13 cellular contexts compared by ENCODE assay signal in the genomic region with DNA sequence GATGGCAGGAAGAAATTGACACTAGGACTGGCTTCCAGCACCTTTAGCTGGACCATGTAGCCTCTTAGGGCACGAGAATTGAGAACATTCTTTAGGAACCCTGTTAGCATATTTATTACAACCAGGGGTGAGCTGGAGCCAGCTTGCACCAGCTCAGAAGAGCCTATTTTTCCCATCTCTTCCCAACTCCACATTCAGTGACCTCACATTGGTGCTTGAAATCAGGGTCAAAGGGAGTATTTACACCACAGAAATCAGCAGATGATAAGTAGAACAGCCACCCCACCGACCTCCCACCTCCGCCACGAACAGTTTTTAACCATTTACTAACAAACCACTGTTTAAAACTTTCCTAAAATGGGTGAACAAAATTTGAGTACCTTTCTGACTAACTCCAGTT.
DNase-seq lines count a peak whose midpoint lies in the region; ATAC-seq and TF ChIP-seq lines count a peak whose summit lies in the region.
"Had no signal": no experiment of that assay in that cellular context is flagged by ENCODE, and none has a peak within 500 bp of the region (broad histone marks: within the 10 kb centered on the region; RNA-seq: fewer than 3 reads in every experiment).

No MANE protein-coding gene starts in this region.

- H3K36me3 ChIP-seq in muscle layer of duodenum (ENCODE audit: control insufficient read depth in 1 of 2, insufficient read depth in 2 of 2, low read length in 2 of 2) (no peaks in the 10 kb centered on the region), thyroid gland (no peaks in the 10 kb centered on the region)

- H3K4me3 ChIP-seq in muscle layer of duodenum (ENCODE audit: low read depth in 1 of 2, low read length in 2 of 2) (no peak overlapping the region), thyroid gland (replicated peaks in 1 of 3) (no peak overlapping the region)

- no peak for TF ChIP-seq CTCF in thyroid gland (IDR thresholded peaks at IDR 0.05)

- H3K9me3 ChIP-seq in muscle layer of duodenum (ENCODE audit: control insufficient read depth in 1 of 2, low read length in 2 of 2), result no peaks in the 10 kb centered on the region
- H3K9me3 ChIP-seq in thyroid gland, result no peaks in the 10 kb centered on the region

- peaks cover 4 to 32% of the 10 kb centered on the region in 2 donors for H3K4me1 ChIP-seq in muscle layer of duodenum (ENCODE audit: control insufficient read depth in 1 of 2, insufficient read depth in 2 of 2, low read length in 2 of 2)
- peaks cover 11 to 43% of the 10 kb centered on the region in 2 donors for H3K4me1 ChIP-seq in thyroid gland

- peak; percentile 11 for ATAC-seq in GM21515 (IDR thresholded peaks at IDR 0.05; ENCODE audit: unreplicated experiment)
- ATAC-seq: activated naive CD8-positive, alpha-beta T cell treated with anti-CD3 and anti-CD28 coated beads, Interleukin-2, amount 50 U/mL, for 24 hours; T-cell had no signal

- 65 to 71% methylated on average over 4 of the region's 4 CpGs for WGBS in thyroid gland, 2 donors

- no peaks in the 10 kb centered on the region for H3K27me3 ChIP-seq in muscle layer of duodenum (ENCODE audit: low read depth, low read length)
- no peaks in the 10 kb centered on the region for H3K27me3 ChIP-seq in thyroid gland

- TF ChIP-seq POLR2A in thyroid gland (IDR thresholded peaks at IDR 0.05), result no peak

- DNase-seq in thyroid gland (no peak), NCI-H2227 (lab: John Stamatoyannopoulos, UW; ENCODE audit: unreplicated experiment) (no peak), islet precursor cell (no peak), NCI-H82 treated with DMSO at 0.1 percent for 48 hours (lab: John Stamatoyannopoulos, UW; ENCODE audit: unreplicated experiment) (no peak)
- DNase-seq: activated naive CD8-positive, alpha-beta T cell treated with anti-CD3 and anti-CD28 coated beads, Interleukin-2, amount 50 U/mL, for 24 hours; cerebellar nuclear complex; COR-L47; GOT3; small intestine had no signal

- intact Hi-C loops in thyroid gland (cut with DNase I), result no loop called here

- peak overlapping the region; percentile 49 for H3K27ac ChIP-seq in cingulate gyrus (ENCODE audit: low read depth, low read length)
- H3K27ac ChIP-seq in muscle layer of duodenum (ENCODE audit: low read length), result peak overlapping the region; percentile 74
- peak overlapping the region; percentile 90 to 96 (median 93) for H3K27ac ChIP-seq in thyroid gland
